ENCODE assay signal across 13 cellular contexts in the genomic region with DNA sequence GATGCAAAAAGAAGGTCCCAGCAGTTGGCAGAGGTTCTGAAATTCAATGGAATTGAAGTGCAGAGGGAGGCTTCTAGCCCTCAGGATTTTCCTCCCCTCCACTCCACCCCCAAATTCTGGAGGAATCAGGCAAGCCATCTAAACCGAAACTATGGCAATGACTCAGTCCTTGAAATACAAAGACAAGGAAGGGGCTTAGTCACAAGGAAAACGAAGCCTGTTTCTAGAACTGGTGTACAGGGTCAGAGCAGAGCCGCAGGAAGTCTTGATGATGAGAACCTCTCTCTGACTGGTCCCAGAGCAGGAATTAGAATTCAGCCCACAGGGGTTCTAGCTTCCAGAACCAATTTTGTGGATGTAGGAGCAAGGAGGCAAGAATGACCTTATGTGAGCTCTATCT.
A peak's percentile ranks its signal among the peaks of the same experiment; 100 is the strongest.
DNase-seq lines count a peak whose midpoint lies in the region; ATAC-seq, FAIRE-seq and TF ChIP-seq lines count a peak whose summit lies in the region.
"Had no signal": no experiment of that assay in that cellular context is flagged by ENCODE, and none has a peak within 500 bp of the region (broad histone marks: within the 10 kb centered on the region; RNA-seq: fewer than 3 reads in every experiment).

No MANE protein-coding gene starts in this region.

- TF ChIP-seq EP300 in A549 (IDR thresholded peaks at IDR 0.05) = no peak

- 6% methylated on average over 3 of the region's 3 CpGs for WGBS in A549 (ENCODE audit: missing lambda C conversion rate)

- H3K4me3 ChIP-seq in A549 = no peak overlapping the region
- no peak overlapping the region for H3K4me3 ChIP-seq in astrocyte (ENCODE audit: insufficient read depth, low read depth, low read length)

- H3K36me3 ChIP-seq in astrocyte (ENCODE audit: insufficient read depth, low read length) = no peaks in the 10 kb centered on the region

- H3K36me3 Mint-ChIP-seq in HFFc6 (ENCODE audit: low read depth) = peaks cover 44% of the 10 kb centered on the region
- no peaks in the 10 kb centered on the region for H3K36me3 Mint-ChIP-seq in astrocyte (ENCODE audit: low read depth, unreplicated experiment)
- H3K36me3 Mint-ChIP-seq: activated naive CD8-positive, alpha-beta T cell had no signal

- no peak for TF ChIP-seq POLR2A in A549 (IDR thresholded peaks at IDR 0.05; ENCODE audit: low read length)

- DNase-seq in A549 (ENCODE audit: low read depth in 1 of 2, low spot score in 1 of 2) = peak; percentile 6 to 39
- peak; percentile 92 for DNase-seq in HFFc6
- DNase-seq in astrocyte (ENCODE audit: low read depth) = peak; percentile 94
- DNase-seq in glomerular visceral epithelial cell (ENCODE audit: extremely low spot score) = peak; percentile 71
- DNase-seq in SHP77 (lab: John Stamatoyannopoulos, UW) = no peak
- no peak for DNase-seq in activated CD4-positive, CD25-positive, alpha-beta regulatory T cell treated with anti-CD3 and anti-CD28 coated beads, Interleukin-2, amount 50 U/mL, for 72 hours
- DNase-seq in NCI-H2107 (lab: John Stamatoyannopoulos, UW) = no peak
- DNase-seq: activated CD4-positive, alpha-beta memory T cell treated with anti-CD3 and anti-CD28 coated beads, Interleukin-2, amount 10 ng/mL, durations not matched to agents 7 days and 5 days; GF-D8; NCI-H1048 had no signal

- no peak for TF ChIP-seq RAD21 in A549 (conservative IDR thresholded peaks at IDR 0.05 in 1 of 2, IDR thresholded peaks at IDR 0.05 in 1 of 2)

- H3K4me2 ChIP-seq in A549 = peak overlapping the region; percentile 50
- peak overlapping the region; percentile 59 for H3K4me2 ChIP-seq in astrocyte (ENCODE audit: low read length)

- POLR2A ChIA-PET in A549 (lab: Yijun Ruan, JAX) = no interaction called here

- H3K4me1 Mint-ChIP-seq in HFFc6 (ENCODE audit: low read depth) = peaks cover 56% of the 10 kb centered on the region
- peaks cover 15% of the 10 kb centered on the region for H3K4me1 Mint-ChIP-seq in astrocyte (ENCODE audit: low read depth, unreplicated experiment)
- H3K4me1 Mint-ChIP-seq: activated CD4-positive, alpha-beta memory T cell treated with anti-CD3 and anti-CD28 coated beads, Interleukin-2, amount 10 ng/mL, durations not matched to agents 7 days and 5 days had no signal

- ATAC-seq in A549 (peak; percentile 86 to 93), GM18520 (IDR thresholded peaks at IDR 0.05; ENCODE audit: unreplicated experiment) (no peak)
- ATAC-seq: left lobe of liver had no signal

- H3K27ac Mint-ChIP-seq in HFFc6 = peak overlapping the region; percentile 99
- H3K27ac Mint-ChIP-seq in astrocyte (ENCODE audit: unreplicated experiment) = peak overlapping the region; percentile 93
- H3K27ac Mint-ChIP-seq: activated CD4-positive, alpha-beta memory T cell treated with anti-CD3 and anti-CD28 coated beads, Interleukin-2, amount 10 ng/mL, durations not matched to agents 7 days and 5 days; activated naive CD8-positive, alpha-beta T cell had no signal

- H3K9me3 Mint-ChIP-seq in HFFc6 = no peaks in the 10 kb centered on the region
- no peaks in the 10 kb centered on the region for H3K9me3 Mint-ChIP-seq in astrocyte (ENCODE audit: unreplicated experiment)
- H3K9me3 Mint-ChIP-seq: activated CD4-positive, alpha-beta memory T cell treated with anti-CD3 and anti-CD28 coated beads, Interleukin-2, amount 10 ng/mL, durations not matched to agents 7 days and 5 days had no signal

- H3K4me3 Mint-ChIP-seq in HFFc6 = peak overlapping the region; percentile 80
- peak overlapping the region; percentile 30 for H3K4me3 Mint-ChIP-seq in astrocyte (ENCODE audit: unreplicated experiment)
- H3K4me3 Mint-ChIP-seq: activated CD4-positive, alpha-beta memory T cell treated with anti-CD3 and anti-CD28 coated beads, Interleukin-2, amount 10 ng/mL, durations not matched to agents 7 days and 5 days; activated naive CD8-positive, alpha-beta T cell had no signal

- H4K20me1 ChIP-seq in astrocyte (ENCODE audit: insufficient read depth, low read length) = no peaks in the 10 kb centered on the region

- CTCF ChIA-PET in A549 (lab: Yijun Ruan, JAX) = no interaction called here

- H3K27ac ChIP-seq in A549 (peak overlapping the region in 1 of 2 experiments; percentile 54; a peak in 2 of 6 replicates), astrocyte (ENCODE audit: low read depth, low read length) (peak overlapping the region; percentile 81)

- peak overlapping the region; percentile 44 for H2AFZ ChIP-seq in astrocyte (ENCODE audit: low read depth, low read length)

- H3K27me3 Mint-ChIP-seq in HFFc6 (ENCODE audit: insufficient read depth) (no peaks in the 10 kb centered on the region), astrocyte (ENCODE audit: low read depth, unreplicated experiment) (no peaks in the 10 kb centered on the region)
- H3K27me3 Mint-ChIP-seq: activated CD4-positive, alpha-beta memory T cell treated with anti-CD3 and anti-CD28 coated beads, Interleukin-2, amount 10 ng/mL, durations not matched to agents 7 days and 5 days; activated naive CD8-positive, alpha-beta T cell had no signal

- FAIRE-seq in A549 (lab: Jason Lieb, UNC) = no peak
- peak; percentile 70 for FAIRE-seq in astrocyte (lab: Jason Lieb, UNC)

- H3K79me2 ChIP-seq in astrocyte (ENCODE audit: insufficient read depth, low read length) = no peaks in the 10 kb centered on the region

- peak overlapping the region; percentile 47 for H3K9ac ChIP-seq in astrocyte (ENCODE audit: low read length)

- H3K4me1 ChIP-seq in A549 (peaks cover 13% of the 10 kb centered on the region; the same call in 2 of the 3 replicates), astrocyte (ENCODE audit: insufficient read depth, low read length) (peaks cover 3% of the 10 kb centered on the region)

- no peaks in the 10 kb centered on the region for H3K27me3 ChIP-seq in astrocyte (ENCODE audit: insufficient read depth, low read length)

- TF ChIP-seq CTCF in A549 (IDR thresholded peaks at IDR 0.05) (no peak), HFFc6 (IDR thresholded peaks at IDR 0.05) (no peak), astrocyte (IDR thresholded peaks at IDR 0.05; ENCODE audit: insufficient read depth, low read depth, low read length) (no peak)

- no peaks in the 10 kb centered on the region for H3K9me3 ChIP-seq in A549
- H3K9me3 ChIP-seq in astrocyte (ENCODE audit: insufficient read depth, low read depth, low read length) = no peaks in the 10 kb centered on the region

TF ChIP-seq in A549, 52 proteins besides CTCF, POLR2A, EP300 and RAD21:
- TF ChIP-seq FOSL2 (IDR thresholded peaks at IDR 0.05) (no peak), FOSL2 (CRISPR knock-in tag; IDR thresholded peaks at IDR 0.05) (peak; percentile 13; the same call in 1 of the 2 replicates), HDAC2 (IDR thresholded peaks at IDR 0.05) (no peak)

Comparison
In these comparisons a context has a peak if more than half of its experiments do, and no peak if none do; other contexts are left out.
1. DNase-seq: peak in A549 (2 of 2), HFFc6 (single experiment), astrocyte (single experiment) and glomerular visceral epithelial cell (single experiment); none in SHP77 (0 of 2), activated CD4-positive, CD25-positive, alpha-beta regulatory T cell treated with anti-CD3 and anti-CD28 coated beads, Interleukin-2, amount 50 U/mL, for 72 hours (single experiment) and NCI-H2107 (single experiment).